18 cellular contexts compared by ENCODE assay signal in the genomic region with DNA sequence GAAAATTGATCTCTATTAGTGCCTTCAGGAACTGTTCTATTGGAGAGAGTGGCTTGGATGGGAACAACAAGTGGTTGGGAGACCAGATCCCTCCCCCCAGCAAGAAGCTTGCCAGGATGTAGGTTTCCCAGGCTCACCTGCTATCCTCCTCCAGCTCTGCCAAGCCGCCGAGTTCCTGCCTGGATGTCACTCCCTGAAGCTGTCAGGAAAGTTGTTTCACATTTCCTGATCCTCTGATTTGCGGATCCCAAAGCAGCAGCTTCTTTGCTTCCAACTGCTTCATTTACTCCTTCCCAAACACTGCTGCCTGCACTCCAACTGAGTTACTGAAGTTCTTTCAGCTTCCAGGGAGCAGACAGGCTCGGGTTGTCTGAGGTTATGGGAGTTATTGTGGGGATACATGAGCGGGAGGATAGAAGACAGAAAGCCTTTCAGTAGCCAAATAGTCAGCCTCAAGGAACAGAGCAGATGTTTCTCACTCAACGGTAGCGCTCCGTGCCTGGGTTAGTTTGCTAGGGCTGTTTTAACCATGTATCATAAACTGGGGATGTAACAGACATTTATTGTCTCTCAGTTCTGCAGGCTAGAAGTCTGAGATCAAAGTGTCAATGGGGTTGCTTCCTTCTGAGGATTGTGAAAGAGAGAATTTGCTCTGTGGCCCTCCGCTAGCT.
DNase-seq lines count a peak whose midpoint lies in the region; ATAC-seq and TF ChIP-seq lines count a peak whose summit lies in the region.
"Had no signal": no experiment of that assay in that cellular context is flagged by ENCODE, and none has a peak within 500 bp of the region (broad histone marks: within the 10 kb centered on the region; RNA-seq: fewer than 3 reads in every experiment).

No MANE protein-coding gene starts in this region.

- peak; percentile 80 for ATAC-seq in left colon
- no peak for ATAC-seq in GM18873 (IDR thresholded peaks at IDR 0.05; ENCODE audit: low FRiP score, unreplicated experiment)
- ATAC-seq in HG03442 (IDR thresholded peaks at IDR 0.05; ENCODE audit: unreplicated experiment), result no peak
- ATAC-seq: activated CD8-positive, alpha-beta memory T cell treated with anti-CD3 and anti-CD28 coated beads, Interleukin-2, amount 10 ng/mL, durations not matched to agents 7 days and 5 days; activated T-helper 17 cell treated with anti-CD3 and anti-CD28 coated beads, Interleukin-2, amount 50 U/mL, for 72 hours; CD8-positive, alpha-beta T cell had no signal

- peaks cover 67% of the 10 kb centered on the region for H3K4me1 Mint-ChIP-seq in brain
- H3K4me1 Mint-ChIP-seq: activated T-helper 17 cell treated with anti-CD3 and anti-CD28 coated beads, Interleukin-2, amount 50 U/mL, for 72 hours had no signal

- in situ Hi-C loops in G401 (cut with HindIII; ENCODE audit: low sequenced_read_pairs), result no loop called here

- H3K27ac Mint-ChIP-seq in brain, result peak overlapping the region in 4 of 5 experiments; percentile 71 to 79 (median 78)
- H3K27ac Mint-ChIP-seq: activated CD8-positive, alpha-beta memory T cell treated with anti-CD3 and anti-CD28 coated beads, Interleukin-2, amount 10 ng/mL, durations not matched to agents 7 days and 5 days; activated T-helper 17 cell treated with anti-CD3 and anti-CD28 coated beads, Interleukin-2, amount 50 U/mL, for 72 hours; CD8-positive, alpha-beta T cell had no signal

- DNase-seq in G401 (ENCODE audit: low spot score) (peak; percentile 83), left colon (no peak), putamen (ENCODE audit: low spot score) (peak; percentile 45), DMS114 treated with DMSO at 0.1 percent for 48 hours (lab: John Stamatoyannopoulos, UW; ENCODE audit: unreplicated experiment) (no peak)
- DNase-seq in activated naive CD4-positive, alpha-beta T cell treated with Interleukin-2 at 50 U/mL for 16 hours, result no peak
- DNase-seq: activated CD4-positive, alpha-beta T cell treated with anti-CD3 and anti-CD28 coated beads for 4 hours; activated CD8-positive, alpha-beta memory T cell treated with anti-CD3 and anti-CD28 coated beads, Interleukin-2, amount 10 ng/mL, durations not matched to agents 7 days and 5 days; CD8-positive, alpha-beta T cell; DMS79 treated with DMSO at 0.1 percent for 48 hours; KG1; mesenchymal stem cell; NCI-H187 treated with DMSO at 0.1 percent for 48 hours; NK-92 treated with Interleukin-12 subunit alpha and Interleukin-12 subunit beta, amount 100 ng/mL, for 24 hours; tibial artery had no signal

- peak overlapping the region; percentile 41 to 86 (median 74) for H3K4me3 Mint-ChIP-seq in brain
- H3K4me3 Mint-ChIP-seq: activated CD8-positive, alpha-beta memory T cell treated with anti-CD3 and anti-CD28 coated beads, Interleukin-2, amount 10 ng/mL, durations not matched to agents 7 days and 5 days; activated T-helper 17 cell treated with anti-CD3 and anti-CD28 coated beads, Interleukin-2, amount 50 U/mL, for 72 hours; CD8-positive, alpha-beta T cell had no signal

- no peak for TF ChIP-seq CTCF in brain (conservative IDR thresholded peaks at IDR 0.05)

- H3K36me3 Mint-ChIP-seq in brain, result no peaks in the 10 kb centered on the region
- H3K36me3 Mint-ChIP-seq: activated CD8-positive, alpha-beta memory T cell treated with anti-CD3 and anti-CD28 coated beads, Interleukin-2, amount 10 ng/mL, durations not matched to agents 7 days and 5 days; CD8-positive, alpha-beta T cell had no signal

- intact Hi-C loops in left colon (cut with DNase I, micrococcal nuclease), result no loop called here

- H3K27me3 Mint-ChIP-seq in brain, result peaks cover 9% of the 10 kb centered on the region

- peaks cover 0 to 2% (median 0%) of the 10 kb centered on the region in 5 experiments for H3K9me3 Mint-ChIP-seq in brain
- H3K9me3 Mint-ChIP-seq: activated T-helper 17 cell treated with anti-CD3 and anti-CD28 coated beads, Interleukin-2, amount 50 U/mL, for 72 hours; CD8-positive, alpha-beta T cell had no signal

Comparison
In these comparisons a context has a peak if more than half of its experiments do, and no peak if none do; other contexts are left out.
1. DNase-seq: peak in G401 (single experiment) and putamen (single experiment); none in left colon (0 of 2), DMS114 treated with DMSO at 0.1 percent for 48 hours (single experiment) and activated naive CD4-positive, alpha-beta T cell treated with Interleukin-2 at 50 U/mL for 16 hours (single experiment).